8 cellular contexts compared by ENCODE assay signal in genomic region chr4:99893991-99894981, GRCh38. TPM values are rescaled to one million over a fixed set of nuclear protein-coding genes. Genes with fewer than 3 reads are reported as not detected.
A peak's percentile ranks its signal among the peaks of the same experiment; 100 is the strongest.
DNase-seq lines count a peak whose midpoint lies in the region; ATAC-seq, FAIRE-seq and TF ChIP-seq lines count a peak whose summit lies in the region.

LAMTOR3 (minus strand) TSS chr4:99894427; CDS start chr4:99893963, 464 bp downstream.

- H3K4me1 ChIP-seq in H1 (replicated peaks in 1 of 4; ENCODE audit: control insufficient read depth in 3 of 4, insufficient read depth in 4 of 4, low read length in 3 of 4) = peaks cover 0 to 3% (median 0%) of the 10 kb centered on the region in 4 experiments; a peak in 1 of 7 replicates

- no peak within 1 kb of the TSS for H2BK20ac ChIP-seq in H1 (ENCODE audit: low read length)

- 6% methylated on average over 24 of the region's 49 CpGs; no CpG with 5 or more reads in 1 of the 2 experiments for WGBS in H1 (ENCODE audit: extremely low coverage in 1 of 2, insufficient coverage in 1 of 2, insufficient read length in 1 of 2, insufficient replicate concordance in 2 of 2, low coverage in 1 of 2, low lambda C conversion rate in 2 of 2, missing lambda C conversion rate in 1 of 2), 2 experiments

- peaks cover 8% of the 10 kb centered on the region for H3K36me3 Mint-ChIP-seq in memory B cell

- no peaks in the 10 kb centered on the region for H4K20me1 ChIP-seq in H1 (replicated peaks in 1 of 2; ENCODE audit: control insufficient read depth in 1 of 2, insufficient read depth in 2 of 2, low read length in 2 of 2)

- no peak within 1 kb of the TSS for H3K14ac ChIP-seq in H1 (ENCODE audit: insufficient read length)

- H2BK15ac ChIP-seq in H1 (ENCODE audit: low read length) = no peak within 1 kb of the TSS

- peak within 1 kb of the TSS; percentile 95 for H3K4me3 Mint-ChIP-seq in memory B cell

- no peaks in the 10 kb centered on the region for H3K9me3 ChIP-seq in H1 (ENCODE audit: insufficient read depth in 2 of 2, low read depth in 1 of 2, low read length in 1 of 2)

- FAIRE-seq in H1 (lab: Jason Lieb, UNC) = no peak

- peak within 1 kb of the TSS; percentile 80 to 86 for H3K4me2 ChIP-seq in H1 (ENCODE audit: insufficient read depth in 1 of 2, low read depth in 2 of 2, low read length in 2 of 2)

- H3K9me3 Mint-ChIP-seq in memory B cell = no peaks in the 10 kb centered on the region

- H3K79me2 ChIP-seq in H1 (ENCODE audit: control insufficient read depth in 1 of 2, insufficient read depth in 2 of 2, low read length in 2 of 2) = peaks cover 4 to 27% of the 10 kb centered on the region in 2 experiments; a peak in 3 of 4 replicates

- H3K18ac ChIP-seq in H1 (ENCODE audit: extremely low read depth, low read length) = peak within 1 kb of the TSS; percentile 51; the same call in 1 of the 2 replicates

- peak within 1 kb of the TSS; percentile 84 to 99 (median 90) for H3K4me3 ChIP-seq in H1 (ENCODE audit: extremely low read depth in 1 of 4, insufficient read depth in 2 of 4, low read depth in 3 of 4, low read length in 4 of 4)

- H3K27me3 ChIP-seq in H1 (replicated peaks in 1 of 4; ENCODE audit: control insufficient read depth in 3 of 4, extremely low read depth in 1 of 4, insufficient read depth in 3 of 4, low read length in 3 of 4) = no peaks in the 10 kb centered on the region

- no peak within 1 kb of the TSS for H3K56ac ChIP-seq in H1 (replicated peaks; ENCODE audit: insufficient read length, low read depth, low read length)

- TF ChIP-seq POLR2A in H1 (IDR thresholded peaks at IDR 0.05; ENCODE audit: control extremely low read depth in 1 of 2, low read depth in 2 of 2, low read length in 2 of 2) = no peak

- no peak for TF ChIP-seq EP300 in H1 (IDR thresholded peaks at IDR 0.05; ENCODE audit: borderline replicate concordance in 1 of 2, low read depth in 2 of 2, low read length in 2 of 2)

- no peak within 1 kb of the TSS for H3K4ac ChIP-seq in H1 (replicated peaks; ENCODE audit: insufficient read length, low read depth, low read length)

- no peak within 1 kb of the TSS for H4K91ac ChIP-seq in H1 (replicated peaks; ENCODE audit: insufficient read length, low read length)

- no peaks in the 10 kb centered on the region; a peak in 1 of 8 replicates for H3K36me3 ChIP-seq in H1 (ENCODE audit: control insufficient read depth in 2 of 4, insufficient read depth in 4 of 4, low read length in 3 of 4)

- no peak within 1 kb of the TSS for H2BK12ac ChIP-seq in H1 (ENCODE audit: low read depth, low read length)

- TF ChIP-seq CTCF in H1 (IDR thresholded peaks at IDR 0.05; ENCODE audit: control extremely low read depth in 1 of 3, insufficient read depth in 1 of 3, low read depth in 1 of 3, low read length in 3 of 3) = no peak

- CTCF ChIA-PET in H1 (lab: Charles Lee; ENCODE audit: partially characterized antibody) = no interaction called here

- H3K79me1 ChIP-seq in H1 (ENCODE audit: low read depth, low read length) = no peaks in the 10 kb centered on the region

- no peak within 1 kb of the TSS for H2BK5ac ChIP-seq in H1 (ENCODE audit: low read depth, low read length)

- peak within 1 kb of the TSS; percentile 63 for H3K27ac ChIP-seq in H1 (ENCODE audit: low read depth, low read length)

- H2BK120ac ChIP-seq in H1 (replicated peaks; ENCODE audit: low read depth, low read length) = no peak within 1 kb of the TSS

- TF ChIP-seq RAD21 in H1 (IDR thresholded peaks at IDR 0.05 in 1 of 2, conservative IDR thresholded peaks at IDR 0.05 in 1 of 2; ENCODE audit: low read depth in 2 of 2, low read length in 2 of 2) = no peak

- peak within 1 kb of the TSS; percentile 31 to 76 (median 66) for H3K9ac ChIP-seq in H1 (replicated peaks in 1 of 4; ENCODE audit: extremely low read depth in 1 of 4, low read depth in 3 of 4, low read length in 3 of 4)

- peak within 1 kb of the TSS; percentile 77 for H4K5ac ChIP-seq in H1 (ENCODE audit: insufficient read length, low read depth, low read length)

- peak; percentile 99 for ATAC-seq in GM21381 (IDR thresholded peaks at IDR 0.05; ENCODE audit: unreplicated experiment)
- peak; percentile 99 for ATAC-seq in memory B cell (ENCODE audit: low read depth)

- DNase-seq in COLO829 (ENCODE audit: low spot score) (peak; percentile 91), HUDEP-2 (lab: John Stamatoyannopoulos, UW; ENCODE audit: unreplicated experiment in 76 of 76) (peak in 74 of 76 experiments; percentile 16 to 88 (median 78)), NOMO-1 treated with dmso at 0.1 percent for 144 hours (lab: John Stamatoyannopoulos, UW; ENCODE audit: unreplicated experiment) (peak; percentile 95), H1 (ENCODE audit: low read depth in 1 of 2, low spot score in 2 of 2) (peak; percentile 61 to 70), memory B cell (ENCODE audit: low spot score in 2 of 2) (peak; percentile 73 to 90)
- DNase-seq in activated CD8-positive, alpha-beta memory T cell treated with anti-CD3 and anti-CD28 coated beads for 48 hours (ENCODE audit: low read depth in 2 of 3, low spot score in 2 of 3) = peak; percentile 52 to 79 (median 61)
- DNase-seq in stimulated activated CD8-positive, alpha-beta memory T cell treated with anti-CD3 and anti-CD28 coated beads, Interleukin-12 subunit alpha, Interleukin-12 subunit beta, amount 100 ng/mL, for 1 hour (ENCODE audit: low read depth) = peak; percentile 76

- H3K23ac ChIP-seq in H1 (ENCODE audit: insufficient read length) = no peak within 1 kb of the TSS

- POLR2A ChIA-PET in H1 (lab: Charles Lee; ENCODE audit: partially characterized antibody) = interaction anchor here (1.4 to 6.6 kb wide), 3 partner anchors 46 to 56 kb away, joined by 3 to 83 read pairs (median 8); partner anchors contain the start of genes DNAJB14 and H2AZ1

- H3K4me1 Mint-ChIP-seq in memory B cell = peaks cover 17% of the 10 kb centered on the region

- H3K23me2 ChIP-seq in H1 (ENCODE audit: low read depth, low read length) = peaks cover 4% of the 10 kb centered on the region; the same call in 1 of the 2 replicates

- no peaks in the 10 kb centered on the region for H3K27me3 Mint-ChIP-seq in memory B cell

- H3K27ac Mint-ChIP-seq in memory B cell = peak within 1 kb of the TSS; percentile 96

- H4K8ac ChIP-seq in H1 (ENCODE audit: extremely low read depth, insufficient read depth, low read length) = peak within 1 kb of the TSS; percentile 69

- peak within 1 kb of the TSS; percentile 100 for H2AFZ ChIP-seq in H1 (ENCODE audit: low read length)

- H2AK5ac ChIP-seq in H1 (ENCODE audit: low read depth, low read length) = no peak within 1 kb of the TSS

TF ChIP-seq in H1, 55 proteins besides CTCF, POLR2A, EP300 and RAD21 (continues in another document):
- TF ChIP-seq TBP (IDR thresholded peaks at IDR 0.05; ENCODE audit: low read depth, low read length) = peak; percentile 36; the same call in 1 of the 2 replicates
- no peak for TF ChIP-seq KDM1A (IDR thresholded peaks at IDR 0.05; ENCODE audit: borderline replicate concordance, low read length)
- TF ChIP-seq SIX5 (IDR thresholded peaks at IDR 0.05; ENCODE audit: low read depth, low read length) = no peak
- no peak for TF ChIP-seq FOSL1 (IDR thresholded peaks at IDR 0.05; ENCODE audit: insufficient read depth, low read depth, low read length)
- TF ChIP-seq SAP30 (IDR thresholded peaks at IDR 0.05; ENCODE audit: insufficient read depth, insufficient replicate concordance, low read length) = peak; percentile 97
- TF ChIP-seq RBBP5 (IDR thresholded peaks at IDR 0.05; ENCODE audit: borderline replicate concordance, low read depth, low read length) = 0 out of 2 replicates have a peak, but pooled peaks have one; percentile 38
- TF ChIP-seq PHF8 (conservative IDR thresholded peaks at IDR 0.05; ENCODE audit: low read depth, low read length) = peak; percentile 52; the same call in 1 of the 2 replicates
- 0 out of 2 replicates have a peak, but pooled peaks have one; percentile 47 for TF ChIP-seq ATF3 (IDR thresholded peaks at IDR 0.05; ENCODE audit: insufficient read depth, low read depth, low read length)
- no peak for TF ChIP-seq E2F6 (IDR thresholded peaks at IDR 0.05)
- no peak for TF ChIP-seq TCF12 (IDR thresholded peaks at IDR 0.05; ENCODE audit: low read depth, low read length)
- peak; percentile 84 for TF ChIP-seq USF2 (IDR thresholded peaks at IDR 0.05; ENCODE audit: low read length)
- TF ChIP-seq GABPA (IDR thresholded peaks at IDR 0.05; ENCODE audit: borderline replicate concordance, insufficient read depth, low read length) = peak; percentile 82; the same call in 1 of the 2 replicates
- no peak for TF ChIP-seq JUN (IDR thresholded peaks at IDR 0.05; ENCODE audit: low read depth, low read length)
- no peak for TF ChIP-seq ZNF274 (IDR thresholded peaks at IDR 0.05; ENCODE audit: borderline replicate concordance, extremely low read depth, low read length)
- TF ChIP-seq TAF1 (IDR thresholded peaks at IDR 0.05; ENCODE audit: low read depth, low read length) = 0 out of 2 replicates have a peak, but pooled peaks have one; percentile 45
- no peak for TF ChIP-seq CHD1 (IDR thresholded peaks at IDR 0.05; ENCODE audit: low read depth, low read length)

RNA-seq across cellular contexts. Expression of gene LAMTOR3, which starts in this region (rescaled TPM):
- 24.0 and 25.1 TPM in 2 replicates for total RNA-seq in H1 (2021; fragmentation: NEBNext Ultra II Directional; extraction: Animal tissue kit (Norgen Biotek cat#: 25700))
- polyA plus RNA-seq in H1 (2011; rRNA removed) = 12.7 and 34.4 TPM in 2 replicates
- polyA plus RNA-seq in H1 (2011; cell fraction: cytosol; rRNA removed) = 26.8 TPM
- polyA plus RNA-seq in H1 (2011; cell fraction: nucleus; rRNA removed) = 3.4 TPM
- polyA plus RNA-seq in H1 (2012, experiment 1 of 2) = 12.3 to 32.3 TPM (median 15.4 TPM) in 4 replicates
- 4.9 TPM for polyA plus RNA-seq in H1 (2012, experiment 2 of 2)
- 18.3 TPM for polyA plus RNA-seq in H1 (2013, experiment 1 of 2)
- 17.8 TPM for polyA plus RNA-seq in H1 (2013, experiment 2 of 2)
- 7.4 and 15.1 TPM in 2 replicates for polyA minus RNA-seq in H1 (2011; rRNA and poly(A)+ RNA removed)
- polyA minus RNA-seq in H1 (2011; cell fraction: cytosol; rRNA and poly(A)+ RNA removed) = 5.1 TPM
- polyA minus RNA-seq in H1 (2011; cell fraction: nucleus; rRNA and poly(A)+ RNA removed) = 9.3 TPM

Comparison
In these comparisons a context has a peak if more than half of its experiments do, and no peak if none do; other contexts are left out.
1. Peak in every context shown above with its lines: DNase-seq, ATAC-seq, H3K4me3 ChIP-seq and H3K27ac ChIP-seq.